Comparison of ENCODE assay signal across 9 cellular contexts in the genomic region with DNA sequence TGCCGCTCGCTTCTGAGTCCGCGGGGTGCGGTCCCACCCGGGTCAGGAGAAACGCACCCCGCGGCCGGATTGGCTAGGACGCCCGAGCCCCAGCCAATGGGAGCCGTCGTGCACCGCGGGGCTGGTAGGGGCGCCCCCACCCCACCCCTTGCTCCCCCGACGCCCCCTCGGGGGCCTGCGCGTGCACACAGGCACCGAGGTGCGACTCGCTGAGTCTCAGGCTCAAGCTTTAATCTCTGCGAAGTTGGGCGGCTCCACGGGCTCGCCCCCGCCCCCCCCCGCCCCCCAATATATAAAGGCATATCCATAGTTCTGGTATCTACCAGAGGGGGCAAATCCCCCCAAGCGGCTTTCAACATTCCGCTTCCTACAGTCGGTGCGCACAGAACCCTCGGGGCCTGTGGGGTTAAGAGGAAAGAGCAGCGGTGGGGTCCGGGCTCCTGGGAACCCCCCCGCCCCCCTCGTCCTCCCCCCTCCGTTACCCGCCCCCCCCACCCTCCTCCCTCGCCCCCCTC. TPM values are rescaled to one million over a fixed set of nuclear protein-coding genes. Genes with fewer than 3 reads are reported as not detected.
DNase-seq lines count a peak whose midpoint lies in the region; ATAC-seq, FAIRE-seq and TF ChIP-seq lines count a peak whose summit lies in the region.
"Had no signal": no experiment of that assay in that cellular context is flagged by ENCODE, and none has a peak within 500 bp of the region (broad histone marks: within the 10 kb centered on the region; RNA-seq: fewer than 3 reads in every experiment).

A gene with protein sequence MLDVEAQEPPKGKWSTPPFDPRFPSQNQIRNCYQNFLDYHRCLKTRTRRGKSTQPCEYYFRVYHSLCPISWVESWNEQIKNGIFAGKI (minus strand): TSS at position 22 of the 515 bp plus-strand sequence. CDS start 198 bp downstream, outside the sequence.

- in situ Hi-C loops in K562 (cut with MboI): no loop called here
- in situ Hi-C loops in transverse colon (cut with MboI; ENCODE audit: low pct_ligation_motif_present in 1 of 4, low pct_unique_long_range_greater_than_20kb in 1 of 4, low sequenced_read_pairs in 3 of 4): no loop called here

- H3K27me3 Mint-ChIP-seq in activated naive CD4-positive, alpha-beta T cell treated with anti-CD3 and anti-CD28 coated beads, Interleukin-2, amount 10 ng/mL, durations not matched to agents 7 days and 5 days: peaks cover 85% of the 10 kb centered on the region

- peaks cover 6% of the 10 kb centered on the region; the same call in 1 of the 2 replicates for H4K20me1 ChIP-seq in K562 (replicated peaks; ENCODE audit: control insufficient read depth, insufficient read depth, low read length)

- H3K9ac ChIP-seq in K562 (ENCODE audit: insufficient read depth in 1 of 2, low read depth in 2 of 2, low read length in 2 of 2): peak within 1 kb of the TSS; percentile 50 to 92

- no peaks in the 10 kb centered on the region for H3K79me2 ChIP-seq in K562 (ENCODE audit: control insufficient read depth, insufficient read depth, low read length)

- no peaks in the 10 kb centered on the region for H3K9me1 ChIP-seq in K562 (ENCODE audit: control insufficient read depth, insufficient read depth, low read length)

- intact Hi-C loops in K562 (cut with micrococcal nuclease) (no loop called here), lower lobe of right lung (cut with DNase I) (no loop called here), transverse colon (cut with DNase I; ENCODE audit: low total_unique reads) (no loop called here), sciatic nerve (cut with DNase I) (no loop called here)

- H3K4me1 ChIP-seq in K562 (replicated peaks in 1 of 2; ENCODE audit: control insufficient read depth in 2 of 2, insufficient read depth in 2 of 2, low read length in 2 of 2) (peaks cover 4 to 57% of the 10 kb centered on the region in 2 experiments; a peak in 4 of 5 replicates), lower lobe of right lung (peaks cover 8% of the 10 kb centered on the region), transverse colon (peaks cover 17 to 39% (median 19%) of the 10 kb centered on the region in 4 donors)

- peaks cover 35% of the 10 kb centered on the region for H3K4me1 Mint-ChIP-seq in activated naive CD4-positive, alpha-beta T cell treated with anti-CD3 and anti-CD28 coated beads, Interleukin-2, amount 10 ng/mL, durations not matched to agents 7 days and 5 days

- peaks cover 9 to 21% of the 10 kb centered on the region in 2 experiments; a peak in 4 of 5 replicates for H3K27me3 ChIP-seq in K562 (ENCODE audit: control insufficient read depth in 2 of 2, insufficient read depth in 2 of 2, low read length in 2 of 2)
- peaks cover 61% of the 10 kb centered on the region for H3K27me3 ChIP-seq in lower lobe of right lung (ENCODE audit: low read depth)
- peaks cover 63% of the 10 kb centered on the region for H3K27me3 ChIP-seq in transverse colon

- POLR2A ChIA-PET in K562 (lab: Yijun Ruan, JAX): no interaction called here

- TF ChIP-seq POLR2A in K562 (conservative IDR thresholded peaks at IDR 0.05) (no peak), transverse colon (IDR thresholded peaks at IDR 0.05) (no peak)

- no peak for TF ChIP-seq RAD21 in K562 (CRISPR knock-in tag; conservative IDR thresholded peaks at IDR 0.05 in 1 of 2, IDR thresholded peaks at IDR 0.05 in 1 of 2)

- ATAC-seq in K562 (no peak), lower lobe of right lung (no peak), HG02571 (IDR thresholded peaks at IDR 0.05; ENCODE audit: unreplicated experiment) (no peak), HG03520 (IDR thresholded peaks at IDR 0.05; ENCODE audit: unreplicated experiment) (no peak), sciatic nerve (no peak)

- H3K36me3 ChIP-seq in K562 (ENCODE audit: control insufficient read depth, insufficient read depth, low read length) (no peaks in the 10 kb centered on the region), lower lobe of right lung (no peaks in the 10 kb centered on the region), transverse colon (no peaks in the 10 kb centered on the region)

- H3K9me3 ChIP-seq in K562 (replicated peaks; ENCODE audit: control insufficient read depth, insufficient read depth, low read depth, low read length): no peaks in the 10 kb centered on the region
- H3K9me3 ChIP-seq in lower lobe of right lung: no peaks in the 10 kb centered on the region
- no peaks in the 10 kb centered on the region for H3K9me3 ChIP-seq in transverse colon

- no peak for TF ChIP-seq EP300 in K562 (IDR thresholded peaks at IDR 0.05; ENCODE audit: low read length)
- no peak for TF ChIP-seq EP300 in transverse colon (IDR thresholded peaks at IDR 0.05; ENCODE audit: low read depth)

- 2% methylated on average over 10 of the region's 43 CpGs for WGBS in K562 (ENCODE audit: insufficient coverage, low coverage, missing lambda C conversion rate)
- WGBS in transverse colon (ENCODE audit: low coverage in 1 of 2), 2 donors: 4% methylated on average over 18 of the region's 43 CpGs; no CpG with 5 or more reads in 1 of the 2 donors

- no peaks in the 10 kb centered on the region for H3K9me3 Mint-ChIP-seq in activated naive CD4-positive, alpha-beta T cell treated with anti-CD3 and anti-CD28 coated beads, Interleukin-2, amount 10 ng/mL, durations not matched to agents 7 days and 5 days

- H3K4me3 Mint-ChIP-seq in activated naive CD4-positive, alpha-beta T cell treated with anti-CD3 and anti-CD28 coated beads, Interleukin-2, amount 10 ng/mL, durations not matched to agents 7 days and 5 days: peak within 1 kb of the TSS; percentile 68

- H3K4me2 ChIP-seq in K562 (ENCODE audit: insufficient read depth, low read length): peak within 1 kb of the TSS; percentile 85

- CTCF ChIA-PET in activated naive CD4-positive, alpha-beta T cell treated with anti-CD3 and anti-CD28 coated beads, Interleukin-2, amount 10 ng/mL, durations not matched to agents 7 days and 5 days (lab: Charles Lee): no interaction called here
- CTCF ChIA-PET in K562 (lab: Yijun Ruan, JAX; ENCODE audit: low intra/inter-chr PET ratio): no interaction called here

- no peak within 1 kb of the TSS for H3K27ac Mint-ChIP-seq in activated naive CD4-positive, alpha-beta T cell treated with anti-CD3 and anti-CD28 coated beads, Interleukin-2, amount 10 ng/mL, durations not matched to agents 7 days and 5 days

- H2AFZ ChIP-seq in K562 (ENCODE audit: low read depth, low read length): peak within 1 kb of the TSS; percentile 88

- no peak for TF ChIP-seq CTCF in K562 (IDR thresholded peaks at IDR 0.05 in 2 of 3, conservative IDR thresholded peaks at IDR 0.05 in 1 of 3; ENCODE audit: insufficient read depth in 2 of 3, low read depth in 1 of 3, low read length in 3 of 3)
- no peak for TF ChIP-seq CTCF in lower lobe of right lung (IDR thresholded peaks at IDR 0.05)
- no peak for TF ChIP-seq CTCF in transverse colon (IDR thresholded peaks at IDR 0.05)

- no peak for DNase-seq in activated naive CD4-positive, alpha-beta T cell treated with anti-CD3 and anti-CD28 coated beads, Interleukin-2, amount 10 ng/mL, durations not matched to agents 7 days and 5 days
- no peak for DNase-seq in activated naive CD4-positive, alpha-beta T cell (lab: John Stamatoyannopoulos, UW)
- DNase-seq in K562 (ENCODE audit: extremely low read depth in 1 of 4, low spot score in 3 of 4) (peak in 3 of 4 experiments; percentile 62 to 80 (median 76)), lower lobe of right lung (peak; percentile 45), transverse colon (no peak), sciatic nerve (ENCODE audit: low spot score) (no peak)
- DNase-seq: RPMI8226 had no signal

- BruUV-seq in K562 (replicated peaks; lab: Mats Ljungman, UMichigan): no TSS peak

- H3K27ac ChIP-seq in K562 (ENCODE audit: extremely low read depth, low read depth, low read length) (peak within 1 kb of the TSS; percentile 49; the same call in 2 of the 3 replicates), lower lobe of right lung (no peak within 1 kb of the TSS), transverse colon (peak within 1 kb of the TSS in 3 of 4 donors; percentile 1 to 64 (median 50))

- no peaks in the 10 kb centered on the region for H3K36me3 Mint-ChIP-seq in activated naive CD4-positive, alpha-beta T cell treated with anti-CD3 and anti-CD28 coated beads, Interleukin-2, amount 10 ng/mL, durations not matched to agents 7 days and 5 days

- no peak for FAIRE-seq in K562 (lab: Jason Lieb, UNC)

- H3K4me3 ChIP-seq in K562 (peak within 1 kb of the TSS; percentile 64), lower lobe of right lung (peak within 1 kb of the TSS; percentile 53), transverse colon (peak within 1 kb of the TSS; percentile 1 to 50 (median 27))

TF ChIP-seq in K562, 482 proteins besides CTCF, POLR2A, EP300 and RAD21 (continues in another document):
- TF ChIP-seq NFYB (IDR thresholded peaks at IDR 0.05; ENCODE audit: extremely low read depth, insufficient read length) (peak; percentile 46), NFIC (IDR thresholded peaks at IDR 0.05) (0 out of 2 replicates have a peak, but pooled peaks have one; percentile 2), HDAC8 (tag; IDR thresholded peaks at IDR 0.05) (no peak)

RNA-seq across cellular contexts. Expression of the gene that starts here (rescaled TPM):
- 4.5 and 12.9 TPM in 2 replicates for total RNA-seq in K562 (2011; cell fraction: chromatin; rRNA removed; ENCODE audit: low replicate concordance)
- 6.8 and 7.2 TPM in 2 replicates for total RNA-seq in K562 (2011; cell fraction: nucleolus; rRNA removed)
- total RNA-seq in K562 (2011; cell fraction: nucleoplasm; rRNA removed): 7.8 and 8.9 TPM in 2 replicates
- total RNA-seq in K562 (2014; rRNA removed) (0.59 and 1.3 TPM in 2 replicates), K562 (2014; rRNA removed; fragmentation: Illumina TruSeq; extraction: Trizol) (0.40 and 0.61 TPM in 2 replicates), K562 (2015; rRNA removed; fragmentation: Illumina TruSeq; extraction: Trizol) (0.23 and 0.83 TPM in 2 replicates), K562 (2021) (2.5 and 2.6 TPM in 2 replicates), lower lobe of right lung (not detected), transverse colon (10 to 100 TPM in 3 of 4 donors, 1 to 10 TPM in 1; 4.0 to 58.7 (median 21.0) TPM), sciatic nerve (0.31 TPM)
- polyA plus RNA-seq in K562 (2011; rRNA removed) (1.8 and 1.9 TPM in 2 replicates), K562 (2014; fragmentation: Illumina TruSeq; extraction: Trizol) (1.2 and 2.1 TPM in 2 replicates), K562 (2014; fragmentation: Nextera tagmentation; extraction: Ambion mirVana) (under 1 TPM; 0.56 to 0.71 TPM), K562 (2014; rRNA removed) (1.4 and 1.5 TPM in 2 replicates)
- polyA plus RNA-seq in K562 (2011; cell fraction: cytosol; rRNA removed): 1.0 and 2.3 TPM in 2 replicates
- polyA plus RNA-seq in K562 (2011; cell fraction: nucleus; rRNA removed): 13.4 and 60.3 TPM in 2 replicates
- 0.97 and 1.7 TPM in 2 replicates for polyA plus RNA-seq in K562 (2012)
- 0.51 and 0.60 TPM in 2 replicates for polyA minus RNA-seq in K562 (2011; rRNA and poly(A)+ RNA removed)
- polyA minus RNA-seq in K562 (2011; cell fraction: cytosol; rRNA and poly(A)+ RNA removed): 0.38 TPM in 1 of 2 replicates, not detected in the other
- polyA minus RNA-seq in K562 (2011; cell fraction: nucleus; rRNA and poly(A)+ RNA removed): 1.8 and 2.6 TPM in 2 replicates

Comparison
In these comparisons a context has a peak if more than half of its experiments do, and no peak if none do; other contexts are left out.
1. Peak in DNase-seq and H3K4me3 ChIP-seq in lower lobe of right lung; RNA of the gene not detected or under 1 TPM.
2. DNase-seq: peak in K562 (3 of 4); none in activated naive CD4-positive, alpha-beta T cell treated with anti-CD3 and anti-CD28 coated beads, Interleukin-2, amount 10 ng/mL, durations not matched to agents 7 days and 5 days (single experiment), activated naive CD4-positive, alpha-beta T cell (0 of 4), transverse colon (single experiment) and sciatic nerve (single experiment).
3. Peak in every context shown above with its lines, with median percentiles within 50 percentile points of each other: H3K4me3 ChIP-seq.